9 cellular contexts compared by ENCODE assay signal in genomic region chr14:64501326-64502171, GRCh38. TPM values are rescaled to one million over a fixed set of nuclear protein-coding genes. Genes with fewer than 3 reads are reported as not detected.
DNase-seq lines count a peak whose midpoint lies in the region; ATAC-seq and TF ChIP-seq lines count a peak whose summit lies in the region.
"Had no signal": no experiment of that assay in that cellular context is flagged by ENCODE, and none has a peak within 500 bp of the region (broad histone marks: within the 10 kb centered on the region; RNA-seq: fewer than 3 reads in every experiment).

No MANE protein-coding gene starts in this region.

- TF ChIP-seq CTCF in OCI-LY1 (IDR thresholded peaks at IDR 0.05; ENCODE audit: low read length) (no peak), mammary epithelial cell (conservative IDR thresholded peaks at IDR 0.05 in 1 of 2, IDR thresholded peaks at IDR 0.05 in 1 of 2; ENCODE audit: extremely low read depth in 1 of 2, insufficient read depth in 1 of 2, low read depth in 1 of 2, low read length in 2 of 2) (peak in 1 of 2 donors; percentile 7), liver (IDR thresholded peaks at IDR 0.05; ENCODE audit: low read depth, low read length, missing input control) (no peak), thyroid gland (IDR thresholded peaks at IDR 0.05) (peak in 2 of 6 experiments; percentile 22 to 30)

- WGBS in mammary epithelial cell (ENCODE audit: low coverage, missing lambda C conversion rate) = 9% methylated on average over 8 of the region's 8 CpGs
- WGBS in liver = 30% methylated on average over 8 of the region's 8 CpGs
- 44 to 48% methylated on average over 8 of the region's 8 CpGs for WGBS in thyroid gland, 2 donors

- dilution Hi-C loops in mammary epithelial cell (cut with HindIII; ENCODE audit: low sequenced_read_pairs) = loop anchor here (5.0 kb wide), 1 partner anchor 69 kb away; no protein-coding TSS in a partner anchor

- H3K36me3 ChIP-seq in OCI-LY1 (ENCODE audit: insufficient read depth, low read length) (peaks cover 19% of the 10 kb centered on the region; the same call in 1 of the 2 replicates), mammary epithelial cell (ENCODE audit: insufficient read depth, low read length) (no peaks in the 10 kb centered on the region), liver (ENCODE audit: control insufficient read depth in 4 of 4, insufficient read depth in 3 of 4, low read depth in 1 of 4, low read length in 3 of 4) (peaks cover 0 to 2% (median 0%) of the 10 kb centered on the region in 4 donors), thyroid gland (no peaks in the 10 kb centered on the region)

- H3K27ac ChIP-seq in OCI-LY1 (ENCODE audit: low read depth, low read length, poor library complexity, severe bottlenecking) (peak overlapping the region; percentile 96), mammary epithelial cell (ENCODE audit: insufficient read depth, low read depth, low read length) (peak overlapping the region; percentile 93), liver (ENCODE audit: low read depth in 1 of 2, low read length in 2 of 2) (peak overlapping the region; percentile 99 to 100), thyroid gland (peak overlapping the region; percentile 99 to 100 (median 99))

- intact Hi-C loops in mammary epithelial cell (cut with micrococcal nuclease) (loop anchor here (1.0 to 10.0 kb wide), 4 partner anchors 114 to 263 kb away; partner anchors contain the start of gene MTHFD1), thyroid gland (cut with DNase I) (no loop called here)

- H3K4me3 ChIP-seq in OCI-LY1 (ENCODE audit: low read depth, low read length, poor library complexity, severe bottlenecking) = peak overlapping the region; percentile 86
- H3K4me3 ChIP-seq in mammary epithelial cell (replicated peaks in 1 of 3; ENCODE audit: insufficient read depth in 1 of 3, low read depth in 2 of 3, low read length in 3 of 3) = peak overlapping the region; percentile 78 to 89 (median 84)
- peak overlapping the region; percentile 7 to 22 (median 14) for H3K4me3 ChIP-seq in liver (ENCODE audit: low read depth in 1 of 3, low read length in 3 of 3)
- no peak overlapping the region for H3K4me3 ChIP-seq in thyroid gland (replicated peaks in 1 of 3)

- H3K9me2 ChIP-seq in OCI-LY1 (ENCODE audit: low read depth, low read length) = no peaks in the 10 kb centered on the region

- peaks cover 65% of the 10 kb centered on the region for H3K79me2 ChIP-seq in OCI-LY1 (ENCODE audit: insufficient read depth, low read length)
- H3K79me2 ChIP-seq in mammary epithelial cell (ENCODE audit: insufficient read depth, low read length) = peaks cover 74% of the 10 kb centered on the region

- no peak overlapping the region for H2AFZ ChIP-seq in OCI-LY1 (ENCODE audit: low read length)
- H2AFZ ChIP-seq in mammary epithelial cell (ENCODE audit: low read depth, low read length) = peak overlapping the region; percentile 93

- ATAC-seq in HG02678 (IDR thresholded peaks at IDR 0.05; ENCODE audit: unreplicated experiment) (no peak), HG02981 (IDR thresholded peaks at IDR 0.05; ENCODE audit: unreplicated experiment) (no peak)

- DNase-seq in NCI-H82 (lab: John Stamatoyannopoulos, UW) (peak; percentile 7), NCI-H82 treated with DMSO at 0.1 percent for 48 hours (lab: John Stamatoyannopoulos, UW; ENCODE audit: unreplicated experiment) (no peak), mammary epithelial cell (peak; percentile 76), thyroid gland (peak; percentile 75 to 77)

- BruUV-seq in mammary epithelial cell (replicated peaks; lab: Mats Ljungman, UMichigan) = no TSS peak

- CTCF ChIA-PET in mammary epithelial cell (lab: Charles Lee; ENCODE audit: low non-redundant PET) = no interaction called here

- peak in 1 of 2 donors; percentile 22 for TF ChIP-seq RAD21 in liver (IDR thresholded peaks at IDR 0.05)

- H3K27me3 ChIP-seq in OCI-LY1 (ENCODE audit: insufficient read depth, low read length) (no peaks in the 10 kb centered on the region), mammary epithelial cell (ENCODE audit: insufficient read depth, low read length) (no peaks in the 10 kb centered on the region), liver (ENCODE audit: control insufficient read depth in 4 of 4, insufficient read depth in 4 of 4, low read length in 3 of 4) (no peaks in the 10 kb centered on the region), thyroid gland (no peaks in the 10 kb centered on the region)

- no peaks in the 10 kb centered on the region for H3F3A ChIP-seq in OCI-LY1 (ENCODE audit: insufficient read depth, low read length)

- H4K20me1 ChIP-seq in OCI-LY1 (ENCODE audit: insufficient read depth, low read length) (no peaks in the 10 kb centered on the region), mammary epithelial cell (ENCODE audit: insufficient read depth, low read length) (no peaks in the 10 kb centered on the region)

- peak overlapping the region; percentile 75 for H3K4me2 ChIP-seq in OCI-LY1 (ENCODE audit: low read length)
- peak overlapping the region; percentile 86 for H3K4me2 ChIP-seq in mammary epithelial cell (ENCODE audit: insufficient read depth, low read depth, low read length)

- no peaks in the 10 kb centered on the region for H3K9me3 ChIP-seq in OCI-LY1 (ENCODE audit: low read length)
- H3K9me3 ChIP-seq in mammary epithelial cell (replicated peaks; ENCODE audit: insufficient read depth, low read length) = no peaks in the 10 kb centered on the region
- H3K9me3 ChIP-seq in liver (ENCODE audit: control insufficient read depth in 4 of 4, low read length in 3 of 4) = no peaks in the 10 kb centered on the region
- no peaks in the 10 kb centered on the region for H3K9me3 ChIP-seq in thyroid gland

- in situ Hi-C loops in mammary epithelial cell (cut with MboI; ENCODE audit: low sequenced_read_pairs in 2 of 2) = loop anchor here in 1 of 2 donors (25.0 kb wide), 1 partner anchor 261 kb away; no protein-coding TSS in a partner anchor

- peaks cover 42% of the 10 kb centered on the region for H3K4me1 ChIP-seq in OCI-LY1 (ENCODE audit: insufficient read depth, low read length, severe bottlenecking)
- H3K4me1 ChIP-seq in mammary epithelial cell (ENCODE audit: insufficient read depth, low read length) = peaks cover 19% of the 10 kb centered on the region
- H3K4me1 ChIP-seq in liver (ENCODE audit: control insufficient read depth in 4 of 4, insufficient read depth in 4 of 4, low read length in 3 of 4) = peaks cover 8 to 30% (median 17%) of the 10 kb centered on the region in 4 donors
- H3K4me1 ChIP-seq in thyroid gland = peaks cover 51 to 60% of the 10 kb centered on the region in 2 donors

- TF ChIP-seq POLR2A in thyroid gland (IDR thresholded peaks at IDR 0.05) = peak in 1 of 2 donors; percentile 71

- peak overlapping the region; percentile 95 for H3K9ac ChIP-seq in OCI-LY1 (ENCODE audit: low read length)
- peak overlapping the region; percentile 86 for H3K9ac ChIP-seq in mammary epithelial cell (ENCODE audit: insufficient read depth, low read length)
- peak overlapping the region in 1 of 2 donors; percentile 78 for H3K9ac ChIP-seq in liver (ENCODE audit: low read depth in 1 of 2, low read length in 2 of 2)

TF ChIP-seq in liver, 16 proteins besides CTCF, POLR2A, EP300 and RAD21 (continues in another document):
- TF ChIP-seq ATF3 (IDR thresholded peaks at IDR 0.05) (no peak), EGR1 (IDR thresholded peaks at IDR 0.05; ENCODE audit: low read depth in 2 of 2) (no peak), HNF4G (IDR thresholded peaks at IDR 0.05) (no peak), HNF4A (conservative IDR thresholded peaks at IDR 0.05) (peak; percentile 46 to 57), RXRA (IDR thresholded peaks at IDR 0.05) (peak in 1 of 2 donors; percentile 49), YY1 (IDR thresholded peaks at IDR 0.05) (peak; percentile 82), FOXA1 (IDR thresholded peaks at IDR 0.05) (no peak), ZBTB33 (IDR thresholded peaks at IDR 0.05) (no peak)

RNA-seq across cellular contexts. Expression of gene ZBTB25, which starts 2.1 kb away (rescaled TPM):
- total RNA-seq in mammary epithelial cell = 10 to 100 TPM in 1 of 2 donors, 1 to 10 TPM in 1; 9.7 to 10.8 TPM
- polyA plus RNA-seq in mammary epithelial cell = 5.6 TPM
- polyA minus RNA-seq in mammary epithelial cell = 10.5 TPM
- total RNA-seq in liver = 1 to 10 TPM; 3.2 to 5.9 TPM
- polyA plus RNA-seq in liver = 1 to 10 TPM; 1.4 to 4.1 TPM
- total RNA-seq in thyroid gland = 10 to 100 TPM; 15.9 to 23.0 (median 17.7) TPM

RNA-seq across cellular contexts. Expression of gene ZBTB1, which starts 3.0 kb away (rescaled TPM):
- total RNA-seq in mammary epithelial cell (10 to 100 TPM; 28.8 to 52.2 TPM), liver (10 to 100 TPM; 15.1 to 29.3 TPM), thyroid gland (10 to 100 TPM; 44.5 to 72.0 (median 55.9) TPM)
- polyA plus RNA-seq in mammary epithelial cell (15.7 TPM), liver (1 to 10 TPM; 5.4 to 6.4 TPM)
- 27.9 TPM for polyA minus RNA-seq in mammary epithelial cell

RNA-seq across cellular contexts. Expression of gene AKAP5, which starts 36.2 kb away (rescaled TPM):
- total RNA-seq in mammary epithelial cell = under 1 TPM; 0.28 to 0.67 TPM
- 0.03 TPM for polyA plus RNA-seq in mammary epithelial cell
- polyA minus RNA-seq in mammary epithelial cell = 0.57 TPM
- 1 to 10 TPM in 1 of 2 donors, under 1 TPM in 1; 0.28 to 2.3 TPM for total RNA-seq in liver
- polyA plus RNA-seq in liver = under 1 TPM; 0.07 to 0.25 TPM
- total RNA-seq in thyroid gland = 1 to 10 TPM in 3 of 4 donors, under 1 TPM in 1; 0.92 to 1.3 (median 1.0) TPM

RNA-seq across cellular contexts. Expression of gene HSPA2, which starts 39.0 kb away (rescaled TPM):
- total RNA-seq in mammary epithelial cell = 1 to 10 TPM; 4.3 to 4.7 TPM
- polyA plus RNA-seq in mammary epithelial cell = 4.1 TPM
- 2.1 TPM for polyA minus RNA-seq in mammary epithelial cell
- total RNA-seq in liver = 1 to 10 TPM; 3.4 to 5.6 TPM
- 1 to 10 TPM; 1.2 to 4.8 TPM for polyA plus RNA-seq in liver
- total RNA-seq in thyroid gland = 10 to 100 TPM in 1 of 4 donors, 1 to 10 TPM in 3; 6.0 to 11.0 (median 8.4) TPM

RNA-seq across cellular contexts. Expression of gene PPP1R36, which starts 48.2 kb away (rescaled TPM):
- total RNA-seq in mammary epithelial cell = 1 to 10 TPM in 1 of 2 donors, not detected in 1; 1.7 TPM
- polyA plus RNA-seq in mammary epithelial cell = 0.12 TPM
- polyA minus RNA-seq in mammary epithelial cell = not detected
- total RNA-seq in liver = under 1 TPM; 0.08 to 0.09 TPM
- under 1 TPM in 1 of 2 donors, not detected in 1; 0.08 TPM for polyA plus RNA-seq in liver
- total RNA-seq in thyroid gland = under 1 TPM in 3 of 4 donors, not detected in 1; 0.54 to 0.67 (median 0.63) TPM
- total RNA-seq: glomerular endothelial cell had no signal

Comparison
In these comparisons a context has a peak if more than half of its experiments do, and no peak if none do; other contexts are left out.
1. H3K4me3 ChIP-seq: peak in OCI-LY1 (single experiment), mammary epithelial cell (3 of 3) and liver (3 of 3); none in thyroid gland (0 of 3).
2. Peak in every context shown above with its lines, with median percentiles within 50 percentile points of each other: H3K27ac ChIP-seq.